In the genomic region with DNA sequence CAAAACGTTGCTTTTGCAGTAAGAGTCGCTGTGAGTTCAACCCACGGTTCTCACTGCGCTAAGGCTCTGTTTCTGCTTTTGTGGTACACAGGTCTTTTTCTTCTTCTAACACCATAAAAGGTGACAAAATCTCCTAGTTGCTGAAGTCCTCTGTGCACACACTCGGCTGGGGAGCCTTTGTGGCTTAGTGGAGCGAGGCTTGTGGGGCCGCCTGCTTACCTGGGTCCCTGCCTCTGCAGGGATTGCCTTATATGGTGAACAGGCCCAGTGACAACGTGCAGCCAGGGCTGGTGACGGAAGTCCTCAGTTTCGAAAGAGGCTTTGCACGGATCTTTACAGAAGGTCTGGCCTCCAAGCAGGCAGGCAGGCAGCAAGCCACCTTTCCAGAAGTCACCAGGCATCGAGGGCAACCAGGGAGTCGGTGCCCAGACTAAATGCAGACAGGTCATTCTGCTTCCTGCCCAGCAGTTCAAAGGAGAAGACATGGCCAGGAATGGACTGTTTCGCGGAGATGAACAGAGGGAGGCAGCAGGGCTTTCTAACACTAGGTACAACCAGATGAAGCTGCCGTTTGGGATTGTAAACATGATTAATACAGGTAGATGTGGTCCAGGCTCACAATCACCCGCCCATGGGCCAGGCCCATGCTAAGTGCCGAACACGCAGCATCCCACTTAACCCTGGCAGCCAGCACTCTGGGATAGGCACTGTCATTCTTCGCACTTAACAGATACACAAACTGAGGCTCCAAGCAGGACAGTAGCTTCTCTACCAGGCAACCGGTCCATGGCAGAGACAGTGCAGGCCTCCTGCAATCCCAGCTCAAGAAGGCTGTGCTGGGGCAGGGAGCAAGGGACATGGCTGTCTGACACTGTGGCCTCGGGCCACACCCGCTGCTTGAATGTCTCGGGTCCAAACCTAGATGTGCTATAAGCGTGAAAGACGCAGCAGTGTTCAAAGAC, we compare ENCODE assay signal across 8 cellular contexts. TPM values are rescaled to one million over a fixed set of nuclear protein-coding genes. Genes with fewer than 3 reads are reported as not detected.
A peak's percentile ranks its signal among the peaks of the same experiment; 100 is the strongest.
DNase-seq lines count a peak whose midpoint lies in the region; ATAC-seq and TF ChIP-seq lines count a peak whose summit lies in the region.

No MANE protein-coding gene starts in this region.

- H3K27me3 ChIP-seq in HUES64 (ENCODE audit: insufficient read depth, low read length), result no peaks in the 10 kb centered on the region
- no peaks in the 10 kb centered on the region for H3K27me3 ChIP-seq in vagina

- 77% methylated on average over 26 of the region's 26 CpGs for WGBS in HUES64

- H3K36me3 Mint-ChIP-seq in endothelial cell (ENCODE audit: low read depth, unreplicated experiment), result no peaks in the 10 kb centered on the region

- DNase-seq in DMS153 treated with DMSO at 0.1 percent for 48 hours (lab: John Stamatoyannopoulos, UW; ENCODE audit: unreplicated experiment) (peak; percentile 28), endothelial cell (ENCODE audit: low spot score) (no peak), vagina (ENCODE audit: extremely low spot score in 2 of 2) (no peak), cerebellar nuclear complex (lab: John Stamatoyannopoulos, UW) (no peak)
- DNase-seq in activated CD4-positive, alpha-beta T cell treated with anti-CD3 and anti-CD28 coated beads for 24 hours (ENCODE audit: low read depth in 2 of 2), result peak; percentile 52 to 67
- DNase-seq in stimulated activated CD8-positive, alpha-beta memory T cell treated with anti-CD3 and anti-CD28 coated beads, Interleukin-12 subunit alpha, Interleukin-12 subunit beta, amount 100 ng/mL, for 1 hour (ENCODE audit: low read depth), result peak; percentile 71

- no peak for TF ChIP-seq CTCF in endothelial cell (IDR thresholded peaks at IDR 0.05; ENCODE audit: unreplicated experiment)
- TF ChIP-seq CTCF in vagina (IDR thresholded peaks at IDR 0.05), result no peak

- peaks cover 1% of the 10 kb centered on the region for H3K27me3 Mint-ChIP-seq in endothelial cell (ENCODE audit: unreplicated experiment)

- peak overlapping the region; percentile 40; the same call in 1 of the 2 replicates for H3K27ac ChIP-seq in HUES64 (ENCODE audit: low read depth, low read length)
- no peak overlapping the region for H3K27ac ChIP-seq in vagina

- H3K36me3 ChIP-seq in HUES64 (ENCODE audit: insufficient read depth, low read length) (no peaks in the 10 kb centered on the region), vagina (no peaks in the 10 kb centered on the region)

- H3K9ac ChIP-seq in HUES64 (ENCODE audit: low read depth, low read length), result peak overlapping the region; percentile 13; the same call in 1 of the 2 replicates

- no peak overlapping the region for H3K27ac Mint-ChIP-seq in endothelial cell (ENCODE audit: unreplicated experiment)

- TF ChIP-seq POLR2A in vagina (IDR thresholded peaks at IDR 0.05), result no peak

- H3K9me3 ChIP-seq in HUES64 (ENCODE audit: insufficient read depth, low read depth, low read length) (no peaks in the 10 kb centered on the region), vagina (no peaks in the 10 kb centered on the region)

- no peak overlapping the region for H3K4me3 ChIP-seq in HUES64 (ENCODE audit: low read length)
- H3K4me3 ChIP-seq in vagina, result no peak overlapping the region

- peak; percentile 91 for ATAC-seq in GM21367 (IDR thresholded peaks at IDR 0.05; ENCODE audit: unreplicated experiment)

- H3K4me3 Mint-ChIP-seq in endothelial cell (ENCODE audit: unreplicated experiment), result peak overlapping the region; percentile 23

- H3K4me1 ChIP-seq in HUES64 (ENCODE audit: insufficient read depth, low read length), result peaks cover 23% of the 10 kb centered on the region; the same call in 1 of the 2 replicates
- H3K4me1 ChIP-seq in vagina, result peaks cover 5% of the 10 kb centered on the region

- intact Hi-C loops in vagina (cut with DNase I), result loop anchor here (5.0 kb wide), 1 partner anchor 212 kb away; no protein-coding TSS in a partner anchor

- H3K4me1 Mint-ChIP-seq in endothelial cell (ENCODE audit: unreplicated experiment), result peaks cover 4% of the 10 kb centered on the region

- H3K9me3 Mint-ChIP-seq in endothelial cell (ENCODE audit: unreplicated experiment), result no peaks in the 10 kb centered on the region

RNA-seq across cellular contexts. Expression of a gene that starts 10.7 kb away (rescaled TPM):
- 10.2 TPM for polyA plus RNA-seq in HUES64 (2013, experiment 1 of 2)
- polyA plus RNA-seq in HUES64 (2013, experiment 2 of 2), result 10.7 TPM
- total RNA-seq in endothelial cell (ENCODE audit: unreplicated experiment) (34.2 TPM), vagina (28.5 TPM)

Comparison
In these comparisons a context has a peak if more than half of its experiments do, and no peak if none do; other contexts are left out.
1. DNase-seq: peak in DMS153 treated with DMSO at 0.1 percent for 48 hours (single experiment), activated CD4-positive, alpha-beta T cell treated with anti-CD3 and anti-CD28 coated beads for 24 hours (2 of 2) and stimulated activated CD8-positive, alpha-beta memory T cell treated with anti-CD3 and anti-CD28 coated beads, Interleukin-12 subunit alpha, Interleukin-12 subunit beta, amount 100 ng/mL, for 1 hour (single experiment); none in endothelial cell (single experiment), vagina (0 of 2) and cerebellar nuclear complex (0 of 2).